In genomic region chr2:12852135-12852534, GRCh38 we compare ENCODE assay signal across 15 cellular contexts.
"Had no signal": no experiment of that assay in that cellular context is flagged by ENCODE, and none has a peak within 500 bp of the region (broad histone marks: within the 10 kb centered on the region; RNA-seq: fewer than 3 reads in every experiment).

No MANE protein-coding gene starts in this region.

- H3K4me1 ChIP-seq: gastrocnemius medialis, stomach had no signal

- H3K36me3 ChIP-seq: esophagus muscularis mucosa, gastrocnemius medialis, heart right ventricle, stomach, thoracic aorta had no signal

- H3K4me3 ChIP-seq: esophagus muscularis mucosa, gastrocnemius medialis, heart right ventricle, skin epidermis, stomach, thoracic aorta had no signal

- DNase-seq: effector memory CD8-positive, alpha-beta T cell; gastrocnemius medialis; heart right ventricle; hypothalamus; islet precursor cell; natural killer cell; posterior cingulate gyrus; stimulated activated CD4-positive, alpha-beta T cell treated with anti-CD3 and anti-CD28 coated beads, Interleukin-2, amount 100 ng/mL, for 24 hours; stimulated activated naive CD4-positive, alpha-beta T cell; stomach; substantia nigra had no signal

- H3K27me3 ChIP-seq: esophagus muscularis mucosa, gastrocnemius medialis, heart right ventricle, stomach had no signal

- H3K9me3 ChIP-seq: esophagus muscularis mucosa, gastrocnemius medialis, stomach, thoracic aorta had no signal

- H3K27ac ChIP-seq: epithelial cell of prostate, esophagus muscularis mucosa, gastrocnemius medialis, heart right ventricle, skin epidermis, stomach, thoracic aorta had no signal
